In genomic region chr6:112579601-112580000, GRCh38 we compare ENCODE assay signal across 17 cellular contexts.
DNase-seq lines count a peak whose midpoint lies in the region; ATAC-seq and TF ChIP-seq lines count a peak whose summit lies in the region.
"Had no signal": no experiment of that assay in that cellular context is flagged by ENCODE, and none has a peak within 500 bp of the region (broad histone marks: within the 10 kb centered on the region; RNA-seq: fewer than 3 reads in every experiment).

No MANE protein-coding gene starts in this region.

- no peak for TF ChIP-seq POLR2A in breast epithelium (IDR thresholded peaks at IDR 0.05)

- H3K4me3 ChIP-seq in breast epithelium (no peak overlapping the region), choroid plexus epithelial cell (ENCODE audit: low read depth, low read length) (no peak overlapping the region)
- H3K4me3 ChIP-seq: BLaER1 had no signal

- no peaks in the 10 kb centered on the region for H3K4me1 Mint-ChIP-seq in MCF 10A (ENCODE audit: insufficient read depth, unreplicated experiment)
- no peaks in the 10 kb centered on the region for H3K4me1 Mint-ChIP-seq in stimulated activated naive B cell treated with anti-CD40 and anti-IgM and Interleukin-4, amounts not matched to agents 10 μg/mL and 1 μg/mL and 100 μg/mL, for 72 hours

- TF ChIP-seq CTCF in MCF 10A (IDR thresholded peaks at IDR 0.05; ENCODE audit: unreplicated experiment): no peak
- no peak for TF ChIP-seq CTCF in breast epithelium (IDR thresholded peaks at IDR 0.05)
- TF ChIP-seq CTCF in choroid plexus epithelial cell (conservative IDR thresholded peaks at IDR 0.05; ENCODE audit: low read depth, low read length): no peak

- no peak overlapping the region for H3K4me3 Mint-ChIP-seq in MCF 10A (ENCODE audit: unreplicated experiment)
- H3K4me3 Mint-ChIP-seq in stimulated activated naive B cell treated with anti-CD40 and anti-IgM and Interleukin-4, amounts not matched to agents 10 μg/mL and 1 μg/mL and 100 μg/mL, for 72 hours: no peak overlapping the region
- H3K4me3 Mint-ChIP-seq: CD8-positive, alpha-beta T cell had no signal

- CTCF ChIA-PET in MCF 10A (lab: Yijun Ruan, JAX): no interaction called here

- H3K4me1 ChIP-seq in breast epithelium: no peaks in the 10 kb centered on the region

- no peaks in the 10 kb centered on the region for H3K27me3 Mint-ChIP-seq in MCF 10A (ENCODE audit: insufficient read depth, unreplicated experiment)
- H3K27me3 Mint-ChIP-seq in stimulated activated naive B cell treated with anti-CD40 and anti-IgM and Interleukin-4, amounts not matched to agents 10 μg/mL and 1 μg/mL and 100 μg/mL, for 72 hours: no peaks in the 10 kb centered on the region

- DNase-seq in MCF 10A (ENCODE audit: unreplicated experiment): peak; percentile 39
- DNase-seq in breast epithelium (ENCODE audit: low spot score in 2 of 2): no peak
- DNase-seq in choroid plexus epithelial cell (ENCODE audit: low read depth): peak; percentile 42
- DNase-seq in iris pigment epithelial cell (ENCODE audit: low read depth): peak; percentile 36
- DNase-seq in activated effector memory CD4-positive, alpha-beta T cell treated with Interleukin-2 at 50 U/mL for 16 hours: no peak
- DNase-seq in NCI-H748 (lab: John Stamatoyannopoulos, UW; ENCODE audit: unreplicated experiment): no peak
- DNase-seq in stimulated activated naive B cell treated with anti-CD40 and anti-IgM and Interleukin-4, amounts not matched to agents 10 μg/mL and 1 μg/mL and 100 μg/mL, for 72 hours: no peak
- DNase-seq: Calu3; CD8-positive, alpha-beta T cell; DMS79; MM.1S; NCI-H1092; NCI-H2081; NCI-H748 treated with DMSO at 0.1 percent for 48 hours; NK-92 treated with Interleukin-12 subunit alpha and Interleukin-12 subunit beta, amount 100 ng/mL, for 24 hours; Right ventricle myocardium superior had no signal

- no TSS peak for BruUV-seq in MCF 10A (replicated peaks; lab: Mats Ljungman, UMichigan)

- POLR2A ChIA-PET in MCF 10A (lab: Yijun Ruan, JAX): interaction anchor here (1.2 kb wide), 1 partner anchor 9 kb away, joined by 3 read pairs; no protein-coding TSS in a partner anchor

- H3K27me3 ChIP-seq in breast epithelium: no peaks in the 10 kb centered on the region
- H3K27me3 ChIP-seq: BLaER1 had no signal

- no peaks in the 10 kb centered on the region for H3K9me3 ChIP-seq in breast epithelium
- H3K9me3 ChIP-seq: BLaER1 had no signal

- H3K27ac ChIP-seq in breast epithelium: no peak overlapping the region
- H3K27ac ChIP-seq: BLaER1 had no signal

- intact Hi-C loops in MCF 10A (cut with micrococcal nuclease): no loop called here
- intact Hi-C loops in breast epithelium (cut with DNase I; ENCODE audit: low total_unique reads): no loop called here

- peaks cover 6% of the 10 kb centered on the region for H3K36me3 ChIP-seq in breast epithelium
- H3K36me3 ChIP-seq: BLaER1 had no signal

- no peaks in the 10 kb centered on the region for H3K36me3 Mint-ChIP-seq in MCF 10A (ENCODE audit: insufficient read depth, unreplicated experiment)
- H3K36me3 Mint-ChIP-seq in stimulated activated naive B cell treated with anti-CD40 and anti-IgM and Interleukin-4, amounts not matched to agents 10 μg/mL and 1 μg/mL and 100 μg/mL, for 72 hours: no peaks in the 10 kb centered on the region
- H3K36me3 Mint-ChIP-seq: CD8-positive, alpha-beta T cell had no signal

- no peak overlapping the region for H3K27ac Mint-ChIP-seq in MCF 10A (ENCODE audit: low read depth, unreplicated experiment)
- H3K27ac Mint-ChIP-seq in stimulated activated naive B cell treated with anti-CD40 and anti-IgM and Interleukin-4, amounts not matched to agents 10 μg/mL and 1 μg/mL and 100 μg/mL, for 72 hours: no peak overlapping the region
- H3K27ac Mint-ChIP-seq: CD8-positive, alpha-beta T cell had no signal

- ATAC-seq in stimulated activated naive B cell treated with anti-CD40 and anti-IgM and Interleukin-4, amounts not matched to agents 10 μg/mL and 1 μg/mL and 100 μg/mL, for 72 hours (replicated peaks): no peak
- ATAC-seq: CD8-positive, alpha-beta T cell had no signal

- H3K9me3 Mint-ChIP-seq in MCF 10A (ENCODE audit: unreplicated experiment): no peaks in the 10 kb centered on the region
- H3K9me3 Mint-ChIP-seq in stimulated activated naive B cell treated with anti-CD40 and anti-IgM and Interleukin-4, amounts not matched to agents 10 μg/mL and 1 μg/mL and 100 μg/mL, for 72 hours: peaks cover 0 to 7% of the 10 kb centered on the region in 2 donors

Comparison
In these comparisons a context has a peak if more than half of its experiments do, and no peak if none do; other contexts are left out.
1. DNase-seq: peak in MCF 10A (single experiment), choroid plexus epithelial cell (single experiment) and iris pigment epithelial cell (single experiment); none in breast epithelium (0 of 2), activated effector memory CD4-positive, alpha-beta T cell treated with Interleukin-2 at 50 U/mL for 16 hours (single experiment), NCI-H748 (single experiment) and stimulated activated naive B cell treated with anti-CD40 and anti-IgM and Interleukin-4, amounts not matched to agents 10 μg/mL and 1 μg/mL and 100 μg/mL, for 72 hours (single experiment).